ENCODE assay signal across 8 cellular contexts in the genomic region with DNA sequence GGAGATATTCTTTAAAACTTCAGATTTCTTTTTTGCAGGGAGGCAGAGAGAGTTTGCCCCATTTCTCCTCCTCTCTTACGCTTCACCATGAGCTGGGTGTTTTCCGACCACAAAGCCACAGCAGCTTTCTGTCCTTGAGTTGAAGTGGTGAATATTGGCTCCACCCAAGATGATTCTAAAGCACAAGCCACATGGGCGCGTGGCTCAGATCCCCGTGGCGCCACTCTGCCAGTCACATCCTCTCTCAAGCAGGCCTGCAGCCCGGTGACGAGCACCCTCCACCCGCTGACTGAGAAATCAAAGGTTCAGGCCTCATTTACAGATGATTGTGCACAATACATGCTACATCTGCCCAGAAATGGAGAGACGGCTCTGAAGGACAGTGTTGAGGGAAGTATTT. TPM values are rescaled to one million over a fixed set of nuclear protein-coding genes. Genes with fewer than 3 reads are reported as not detected.
DNase-seq lines count a peak whose midpoint lies in the region; ATAC-seq lines count a peak whose summit lies in the region.

No MANE protein-coding gene starts in this region.

- ATAC-seq in HG02870 (IDR thresholded peaks at IDR 0.05; ENCODE audit: unreplicated experiment), result peak; percentile 71
- no peak for ATAC-seq in GM21390 (IDR thresholded peaks at IDR 0.05; ENCODE audit: unreplicated experiment)
- no peak for ATAC-seq in GM19463 (IDR thresholded peaks at IDR 0.05; ENCODE audit: unreplicated experiment)
- no peak for ATAC-seq in left lobe of liver

- peak; percentile 66 for DNase-seq in activated CD4-positive, alpha-beta T cell treated with anti-CD3 and anti-CD28 coated beads for 1 hour
- DNase-seq in central memory CD4-positive, alpha-beta T cell, result peak; percentile 89
- peak; percentile 55 to 82 for DNase-seq in stimulated activated CD8-positive, alpha-beta memory T cell treated with anti-CD3 and anti-CD28 coated beads, Interleukin-7, amount 100 ng/mL, for 48 hours (ENCODE audit: extremely low read depth in 1 of 2, low read depth in 1 of 2)
- no peak for DNase-seq in GM03348 (ENCODE audit: low spot score)
- DNase-seq in left lobe of liver (ENCODE audit: low spot score), result no peak

RNA-seq across cellular contexts. Expression of gene RNF32, which starts 27.6 kb away (rescaled TPM):
- 1.0 TPM for total RNA-seq in left lobe of liver

Comparison
In these comparisons a context has a peak if more than half of its experiments do, and no peak if none do; other contexts are left out.
1. DNase-seq: peak in activated CD4-positive, alpha-beta T cell treated with anti-CD3 and anti-CD28 coated beads for 1 hour (single experiment), central memory CD4-positive, alpha-beta T cell (single experiment) and stimulated activated CD8-positive, alpha-beta memory T cell treated with anti-CD3 and anti-CD28 coated beads, Interleukin-7, amount 100 ng/mL, for 48 hours (2 of 2); none in GM03348 (single experiment) and left lobe of liver (single experiment).